ENCODE assay signal across 12 cellular contexts in the genomic region with DNA sequence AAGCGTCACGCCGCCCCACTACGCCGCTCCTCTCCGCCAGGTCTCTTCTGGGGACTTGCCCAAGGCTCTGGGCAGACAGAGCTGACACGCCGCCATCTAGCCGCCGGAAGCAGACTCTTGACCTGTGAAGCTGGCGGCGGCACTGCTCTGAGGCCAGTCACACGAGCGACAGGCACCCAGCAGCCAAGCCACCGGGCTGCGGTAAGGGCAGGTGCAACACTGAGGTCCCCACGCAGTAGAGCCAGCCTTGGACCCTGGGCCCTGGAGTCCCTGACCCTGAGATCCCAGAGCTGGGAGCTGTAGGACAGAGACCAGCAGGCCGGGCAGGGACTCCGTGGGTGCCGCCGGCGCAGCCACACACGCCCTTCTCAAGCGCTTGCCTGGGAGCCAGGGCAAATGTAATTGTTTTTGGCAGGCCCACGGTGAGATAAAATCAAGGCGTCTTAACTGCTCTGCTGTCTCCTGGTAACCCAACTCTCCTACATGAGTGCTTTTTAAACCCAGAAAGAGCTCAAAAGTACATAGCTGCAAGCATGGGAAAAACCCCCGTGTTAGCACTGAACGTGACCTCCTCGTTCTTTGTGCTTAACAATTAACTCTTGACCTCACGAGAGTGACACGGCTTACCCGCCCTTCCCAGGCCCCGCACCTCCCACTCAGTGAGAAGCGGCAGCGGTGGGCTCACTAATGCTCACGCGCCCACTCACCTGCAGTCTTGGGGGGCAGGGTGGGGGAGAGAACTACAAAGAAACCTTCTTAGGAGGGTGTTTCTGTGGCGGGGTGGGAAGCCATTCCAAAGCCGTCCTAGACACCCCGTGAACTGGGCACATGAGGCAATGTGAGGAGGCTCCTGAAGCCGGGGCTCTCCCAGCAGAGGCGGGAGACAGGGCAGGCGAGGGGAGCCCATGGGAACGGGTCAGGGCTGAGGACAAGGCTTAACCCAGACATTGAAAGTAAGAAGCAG. TPM values are rescaled to one million over a fixed set of nuclear protein-coding genes. Genes with fewer than 3 reads are reported as not detected.
A peak's percentile ranks its signal among the peaks of the same experiment; 100 is the strongest.
DNase-seq lines count a peak whose midpoint lies in the region; ATAC-seq, FAIRE-seq and TF ChIP-seq lines count a peak whose summit lies in the region.
"Had no signal": no experiment of that assay in that cellular context is flagged by ENCODE, and none has a peak within 500 bp of the region (broad histone marks: within the 10 kb centered on the region; RNA-seq: fewer than 3 reads in every experiment).

No MANE protein-coding gene starts in this region.

- no peaks in the 10 kb centered on the region for H3K79me2 ChIP-seq in mesendoderm (ENCODE audit: control insufficient read depth, insufficient read depth, low read length)
- no peaks in the 10 kb centered on the region for H3K79me2 ChIP-seq in GM23248 (ENCODE audit: insufficient read depth)

- no peaks in the 10 kb centered on the region for H4K20me1 ChIP-seq in GM23248 (ENCODE audit: insufficient read depth)

- no peak overlapping the region for H2BK120ac ChIP-seq in mesendoderm (ENCODE audit: low read depth, low read length)

- peak overlapping the region; percentile 29 for H3K27ac ChIP-seq in 22Rv1
- no peak overlapping the region for H3K27ac ChIP-seq in heart right ventricle
- H3K27ac ChIP-seq in pancreas: no peak overlapping the region
- no peak overlapping the region for H3K27ac ChIP-seq in mesendoderm (ENCODE audit: low read depth, low read length)
- no peak overlapping the region for H3K27ac ChIP-seq in GM23248

- H2BK15ac ChIP-seq in mesendoderm (replicated peaks; ENCODE audit: low read depth): no peak overlapping the region

- H3F3A ChIP-seq in GM23248 (ENCODE audit: insufficient read depth): no peaks in the 10 kb centered on the region

- no peak overlapping the region for H2AFZ ChIP-seq in GM23248

- intact Hi-C loops in heart right ventricle (cut with DNase I) (no loop called here), pancreas (cut with DNase I) (no loop called here)

- 72 to 81% methylated on average over 44 of the region's 44 CpGs for WGBS in heart right ventricle, 2 donors
- WGBS in pancreas, 2 donors: 74 to 78% methylated on average over 42 to 44 of the region's 44 CpGs
- WGBS in mesendoderm (ENCODE audit: extremely low coverage, insufficient coverage, low lambda C conversion rate): no CpG with 5 or more reads among the region's 44 CpGs
- 91% methylated on average over 43 to 44 of the region's 44 CpGs for WGBS in GM23248 (ENCODE audit: low coverage in 1 of 2, low lambda C conversion rate in 2 of 2, missing lambda C conversion rate in 2 of 2), 2 experiments

- no peaks in the 10 kb centered on the region for H3K9me2 ChIP-seq in GM23248 (ENCODE audit: insufficient read depth)

- H3K4me3 ChIP-seq in heart right ventricle (peak overlapping the region in 3 of 10 donors; percentile 2 to 21 (median 7)), pancreas (no peak overlapping the region), mesendoderm (ENCODE audit: low read length) (no peak overlapping the region), GM23248 (no peak overlapping the region)

- H3K27me3 ChIP-seq in heart right ventricle: no peaks in the 10 kb centered on the region
- no peaks in the 10 kb centered on the region for H3K27me3 ChIP-seq in pancreas
- H3K27me3 ChIP-seq in mesendoderm (ENCODE audit: insufficient read depth, low read length, poor library complexity): no peaks in the 10 kb centered on the region
- H3K27me3 ChIP-seq in GM23248 (replicated peaks; ENCODE audit: insufficient read depth): no peaks in the 10 kb centered on the region

- H3K56ac ChIP-seq in mesendoderm (ENCODE audit: low read length): no peak overlapping the region

- DNase-seq in SHP77 treated with DMSO at 0.1 percent for 48 hours (lab: John Stamatoyannopoulos, UW): peak; percentile 22
- no peak for DNase-seq in heart right ventricle
- DNase-seq in pancreas: peak in 1 of 6 donors; percentile 64
- DNase-seq in EL: no peak
- no peak for DNase-seq in DMS53 treated with DMSO at 0.1 percent for 48 hours (lab: John Stamatoyannopoulos, UW; ENCODE audit: unreplicated experiment)
- DNase-seq in mesendoderm: no peak
- no peak for DNase-seq in GM23248
- DNase-seq: activated CD8-positive, alpha-beta memory T cell treated with anti-CD3 and anti-CD28 coated beads, Interleukin-2, amount 50 U/mL, for 48 hours; effector memory CD4-positive, alpha-beta T cell; NCI-H446 had no signal

- no peaks in the 10 kb centered on the region for H3K9me3 ChIP-seq in heart right ventricle
- H3K9me3 ChIP-seq in pancreas: no peaks in the 10 kb centered on the region
- H3K9me3 ChIP-seq in GM23248 (ENCODE audit: low read depth): no peaks in the 10 kb centered on the region

- H3K4ac ChIP-seq in mesendoderm (ENCODE audit: low read depth, low read length): no peak overlapping the region

- TF ChIP-seq CTCF in 22Rv1 (IDR thresholded peaks at IDR 0.05) (no peak), heart right ventricle (IDR thresholded peaks at IDR 0.05) (no peak), pancreas (IDR thresholded peaks at IDR 0.05) (no peak)

- no peak overlapping the region for H2AK5ac ChIP-seq in mesendoderm (ENCODE audit: low read length)

- H3K9ac ChIP-seq in mesendoderm (ENCODE audit: low read length) (no peak overlapping the region), GM23248 (no peak overlapping the region)

- no peak for FAIRE-seq in pancreas (lab: Jason Lieb, UNC)
- FAIRE-seq: GM18507 had no signal

- peak in 6 of 8 donors; percentile 15 to 59 (median 28) for ATAC-seq in heart right ventricle
- ATAC-seq in pancreas: peak in 3 of 4 donors; percentile 32 to 66 (median 42)

- no peak overlapping the region for H4K5ac ChIP-seq in mesendoderm (ENCODE audit: low read length)

- H3K4me2 ChIP-seq in mesendoderm (ENCODE audit: low read length) (no peak overlapping the region), GM23248 (ENCODE audit: unreplicated experiment) (no peak overlapping the region)

- H2BK5ac ChIP-seq in mesendoderm (ENCODE audit: low read length): no peak overlapping the region

- H3K36me3 ChIP-seq in heart right ventricle: peaks cover 0 to 32% (median 8%) of the 10 kb centered on the region in 9 donors
- H3K36me3 ChIP-seq in pancreas: no peaks in the 10 kb centered on the region
- H3K36me3 ChIP-seq in mesendoderm (ENCODE audit: control insufficient read depth, insufficient read depth, low read length): peaks cover 2% of the 10 kb centered on the region
- no peaks in the 10 kb centered on the region for H3K36me3 ChIP-seq in GM23248 (ENCODE audit: low read depth)

- no peak overlapping the region for H4K8ac ChIP-seq in mesendoderm (ENCODE audit: low read depth, low read length)

- in situ Hi-C loops in GM23248 (cut with MboI): no loop called here

- peaks cover 5% of the 10 kb centered on the region for H3K79me1 ChIP-seq in mesendoderm (ENCODE audit: low read length)

- H3K23ac ChIP-seq in mesendoderm (ENCODE audit: low read length): no peak overlapping the region

- no peak overlapping the region for H3K18ac ChIP-seq in mesendoderm (ENCODE audit: low read length)

- H3K4me1 ChIP-seq in heart right ventricle (peaks cover 0 to 16% (median 9%) of the 10 kb centered on the region in 9 donors), pancreas (no peaks in the 10 kb centered on the region), mesendoderm (ENCODE audit: control insufficient read depth, low read depth, low read length) (no peaks in the 10 kb centered on the region), GM23248 (ENCODE audit: insufficient read depth) (no peaks in the 10 kb centered on the region)

RNA-seq across cellular contexts. Expression of gene GPER1, which starts 8.5 kb away (rescaled TPM):
- total RNA-seq in heart right ventricle (1 to 10 TPM; 1.1 to 4.7 (median 1.7) TPM), pancreas (1 to 10 TPM in 2 of 6 donors, under 1 TPM in 4; 0.20 to 1.6 (median 0.65) TPM)
- polyA plus RNA-seq in heart right ventricle (1 to 10 TPM; 3.0 to 4.5 TPM), pancreas (1 to 10 TPM; 1.7 to 3.5 TPM), GM23248 (2016; fragmentation: Nextera tagmentation; extraction: Ambion mirVana) (5.6 and 6.7 TPM in 2 replicates)
- polyA plus RNA-seq in mesendoderm (2013, experiment 1 of 2): 0.88 TPM
- 0.84 TPM for polyA plus RNA-seq in mesendoderm (2013, experiment 2 of 2)
- 3.4 and 6.7 TPM in 2 replicates for total RNA-seq in GM23248 (2014; rRNA removed; shearing (Covaris generic))

RNA-seq across cellular contexts. Expression of gene GPR146, which starts 52.1 kb away (rescaled TPM):
- total RNA-seq in heart right ventricle (10 to 100 TPM; 15.1 to 34.5 (median 22.7) TPM), pancreas (1 to 10 TPM; 3.4 to 5.3 (median 3.9) TPM)
- polyA plus RNA-seq in heart right ventricle (10 to 100 TPM; 13.3 to 28.7 TPM), pancreas (1 to 10 TPM; 5.4 to 6.5 TPM), GM23248 (2016; fragmentation: Nextera tagmentation; extraction: Ambion mirVana) (4.3 and 5.1 TPM in 2 replicates)
- 0.41 TPM for polyA plus RNA-seq in mesendoderm (2013, experiment 1 of 2)
- 0.42 TPM for polyA plus RNA-seq in mesendoderm (2013, experiment 2 of 2)
- 9.7 and 10.2 TPM in 2 replicates for total RNA-seq in GM23248 (2014; rRNA removed; shearing (Covaris generic))
